10 cellular contexts compared by ENCODE assay signal in genomic region chrX:112668476-112669404, GRCh38.
DNase-seq lines count a peak whose midpoint lies in the region; ATAC-seq lines count a peak whose summit lies in the region.
"Had no signal": no experiment of that assay in that cellular context is flagged by ENCODE, and none has a peak within 500 bp of the region (broad histone marks: within the 10 kb centered on the region; RNA-seq: fewer than 3 reads in every experiment).

No MANE protein-coding gene starts in this region.

- DNase-seq in iPS-NIHi7 (ENCODE audit: extremely low spot score) (peak; percentile 54), epidermal melanocyte (ENCODE audit: insufficient read length, low spot score) (no peak), NCI-H2171 treated with DMSO at 0.1 percent for 48 hours (lab: John Stamatoyannopoulos, UW) (no peak), NCI-H2081 treated with DMSO at 0.1 percent for 48 hours (lab: John Stamatoyannopoulos, UW) (no peak)
- DNase-seq: mesendoderm, NCI-H1092 treated with DMSO at 0.1 percent for 48 hours had no signal

- ATAC-seq in GM18858 (IDR thresholded peaks at IDR 0.05; ENCODE audit: unreplicated experiment) (peak; percentile 25), GM21786 (IDR thresholded peaks at IDR 0.05; ENCODE audit: unreplicated experiment) (peak; percentile 39), HG03460 (IDR thresholded peaks at IDR 0.05; ENCODE audit: unreplicated experiment) (peak; percentile 42), HG02623 (IDR thresholded peaks at IDR 0.05; ENCODE audit: unreplicated experiment) (no peak)
